Comparison of ENCODE assay signal across 27 cellular contexts in genomic region chr5:100423330-100423729, GRCh38.
DNase-seq lines count a peak whose midpoint lies in the region; ATAC-seq, FAIRE-seq and TF ChIP-seq lines count a peak whose summit lies in the region.
"Had no signal": no experiment of that assay in that cellular context is flagged by ENCODE, and none has a peak within 500 bp of the region (broad histone marks: within the 10 kb centered on the region; RNA-seq: fewer than 3 reads in every experiment).

No MANE protein-coding gene starts in this region.

- peak overlapping the region; percentile 49 for H3K27ac ChIP-seq in astrocyte (ENCODE audit: low read depth, low read length)
- H3K27ac ChIP-seq in adrenal gland: no peak overlapping the region
- H3K27ac ChIP-seq in naive thymus-derived CD4-positive, alpha-beta T cell (ENCODE audit: low read depth, low read length): no peak overlapping the region
- H3K27ac ChIP-seq in SJCRH30: no peak overlapping the region
- H3K27ac ChIP-seq: A549, HL-60, SK-N-MC had no signal

- H3K27me3 Mint-ChIP-seq in astrocyte (ENCODE audit: low read depth, unreplicated experiment) (no peaks in the 10 kb centered on the region), mesothelial cell of epicardium (ENCODE audit: low read depth) (no peaks in the 10 kb centered on the region)
- no peaks in the 10 kb centered on the region for H3K27me3 Mint-ChIP-seq in naive thymus-derived CD4-positive, alpha-beta T cell

- no peaks in the 10 kb centered on the region for H3K4me1 ChIP-seq in astrocyte (ENCODE audit: insufficient read depth, low read length)
- H3K4me1 ChIP-seq in adrenal gland (replicated peaks in 1 of 2): no peaks in the 10 kb centered on the region
- no peaks in the 10 kb centered on the region for H3K4me1 ChIP-seq in naive thymus-derived CD4-positive, alpha-beta T cell (ENCODE audit: control insufficient read depth in 2 of 2, insufficient read depth in 2 of 2, low read length in 2 of 2)
- no peaks in the 10 kb centered on the region for H3K4me1 ChIP-seq in SJCRH30
- H3K4me1 ChIP-seq: A549, HAP-1 had no signal

- H3K36me3 ChIP-seq in astrocyte (ENCODE audit: insufficient read depth, low read length) (no peaks in the 10 kb centered on the region), adrenal gland (replicated peaks in 1 of 2) (no peaks in the 10 kb centered on the region), SJCRH30 (no peaks in the 10 kb centered on the region)
- H3K36me3 ChIP-seq in naive thymus-derived CD4-positive, alpha-beta T cell (ENCODE audit: control insufficient read depth in 2 of 3, insufficient read depth in 3 of 3, low read length in 3 of 3): no peaks in the 10 kb centered on the region
- H3K36me3 ChIP-seq: HAP-1 had no signal

- peak overlapping the region; percentile 21 for H3K9ac ChIP-seq in astrocyte (ENCODE audit: low read length)

- in situ Hi-C loops in ACHN (cut with HindIII; ENCODE audit: low pct_ligation_motif_present, low pct_unique_long_range_greater_than_20kb, low sequenced_read_pairs): no loop called here

- no peak for TF ChIP-seq POLR2A in adrenal gland (IDR thresholded peaks at IDR 0.05)

- H3K36me3 Mint-ChIP-seq in astrocyte (ENCODE audit: low read depth, unreplicated experiment) (peaks cover 2% of the 10 kb centered on the region), mesothelial cell of epicardium (peaks cover 13% of the 10 kb centered on the region)
- H3K36me3 Mint-ChIP-seq in naive thymus-derived CD4-positive, alpha-beta T cell: peaks cover 0 to 14% (median 4%) of the 10 kb centered on the region in 5 donors

- no peaks in the 10 kb centered on the region for H3K4me1 Mint-ChIP-seq in astrocyte (ENCODE audit: low read depth, unreplicated experiment)
- H3K4me1 Mint-ChIP-seq in mesothelial cell of epicardium: peaks cover 17% of the 10 kb centered on the region
- H3K4me1 Mint-ChIP-seq in naive thymus-derived CD4-positive, alpha-beta T cell: no peaks in the 10 kb centered on the region
- H3K4me1 Mint-ChIP-seq: CD4-positive, alpha-beta memory T cell had no signal

- H3K4me2 ChIP-seq in astrocyte (ENCODE audit: low read length): no peak overlapping the region
- H3K4me2 ChIP-seq: A549 had no signal

- H3K9me3 ChIP-seq in astrocyte (ENCODE audit: insufficient read depth, low read depth, low read length): peaks cover 10% of the 10 kb centered on the region
- no peaks in the 10 kb centered on the region for H3K9me3 ChIP-seq in adrenal gland (replicated peaks in 1 of 3)
- H3K9me3 ChIP-seq in naive thymus-derived CD4-positive, alpha-beta T cell (ENCODE audit: control insufficient read depth in 2 of 3, low read length in 3 of 3): peaks cover 0 to 10% (median 0%) of the 10 kb centered on the region in 3 experiments
- no peaks in the 10 kb centered on the region for H3K9me3 ChIP-seq in SJCRH30 (replicated peaks)
- H3K9me3 ChIP-seq: A549, HAP-1 had no signal

- no peak for ATAC-seq in naive thymus-derived CD4-positive, alpha-beta T cell
- ATAC-seq: A549, HepG2 had no signal

- H3K79me2 ChIP-seq in astrocyte (ENCODE audit: insufficient read depth, low read length): no peaks in the 10 kb centered on the region

- CTCF ChIA-PET in naive thymus-derived CD4-positive, alpha-beta T cell (lab: Charles Lee): no interaction called here

- H3K27ac Mint-ChIP-seq in astrocyte (ENCODE audit: unreplicated experiment) (peak overlapping the region; percentile 78), mesothelial cell of epicardium (peak overlapping the region; percentile 75)
- H3K27ac Mint-ChIP-seq in naive thymus-derived CD4-positive, alpha-beta T cell: no peak overlapping the region

- no peak overlapping the region for H2AFZ ChIP-seq in astrocyte (ENCODE audit: low read depth, low read length)

- no peak for TF ChIP-seq CTCF in astrocyte (IDR thresholded peaks at IDR 0.05; ENCODE audit: insufficient read depth, low read depth, low read length)
- TF ChIP-seq CTCF in mesothelial cell of epicardium (IDR thresholded peaks at IDR 0.05; ENCODE audit: unreplicated experiment): no peak
- TF ChIP-seq CTCF in adrenal gland (IDR thresholded peaks at IDR 0.05): no peak

- peaks cover 7% of the 10 kb centered on the region for H3K9me3 Mint-ChIP-seq in astrocyte (ENCODE audit: unreplicated experiment)
- H3K9me3 Mint-ChIP-seq in mesothelial cell of epicardium: peaks cover 14% of the 10 kb centered on the region
- H3K9me3 Mint-ChIP-seq in naive thymus-derived CD4-positive, alpha-beta T cell: peaks cover 0 to 22% (median 7%) of the 10 kb centered on the region in 11 donors

- FAIRE-seq in astrocyte (lab: Jason Lieb, UNC): no peak
- FAIRE-seq: A549, G401.6, HepG2 had no signal

- H3K4me3 ChIP-seq in astrocyte (ENCODE audit: insufficient read depth, low read depth, low read length) (no peak overlapping the region), adrenal gland (no peak overlapping the region), SJCRH30 (no peak overlapping the region)
- no peak overlapping the region for H3K4me3 ChIP-seq in naive thymus-derived CD4-positive, alpha-beta T cell (ENCODE audit: low read length)
- H3K4me3 ChIP-seq: A549, HAP-1, SK-N-MC had no signal

- peak; percentile 15 for DNase-seq in HS-27A (ENCODE audit: low read depth)
- no peak for DNase-seq in astrocyte (ENCODE audit: low read depth)
- DNase-seq in mesothelial cell of epicardium (ENCODE audit: low spot score in 2 of 2, unreplicated experiment in 2 of 2): no peak
- DNase-seq in adrenal gland: no peak
- DNase-seq in ACHN: no peak
- no peak for DNase-seq in naive thymus-derived CD4-positive, alpha-beta T cell
- DNase-seq in SJCRH30: no peak
- DNase-seq: C1 segment of cervical spinal cord; CD4-positive, alpha-beta memory T cell; COR-L47; DMS53; GOT3; Karpas-422; NCI-H1092 treated with DMSO at 0.1 percent for 48 hours; NCI-H1436; NCI-H187; NCI-H2171 treated with DMSO at 0.1 percent for 48 hours; NCI-H524; NCI-H82; RPMI8226; SHP77 had no signal

- H3K27me3 ChIP-seq in astrocyte (ENCODE audit: insufficient read depth, low read length) (no peaks in the 10 kb centered on the region), adrenal gland (no peaks in the 10 kb centered on the region), SJCRH30 (no peaks in the 10 kb centered on the region)
- no peaks in the 10 kb centered on the region for H3K27me3 ChIP-seq in naive thymus-derived CD4-positive, alpha-beta T cell (ENCODE audit: control insufficient read depth in 2 of 2, insufficient read depth in 2 of 2, low read length in 2 of 2)

- intact Hi-C loops in adrenal gland (cut with DNase I): no loop called here
- intact Hi-C loops in naive thymus-derived CD4-positive, alpha-beta T cell (cut with micrococcal nuclease): no loop called here

- 69 to 82% (median 76%) methylated on average over 5 of the region's 5 CpGs for WGBS in adrenal gland, 4 donors

- POLR2A ChIA-PET in naive thymus-derived CD4-positive, alpha-beta T cell (lab: Charles Lee): no interaction called here

- peak overlapping the region; percentile 34 for H3K4me3 Mint-ChIP-seq in astrocyte (ENCODE audit: unreplicated experiment)
- no peak overlapping the region for H3K4me3 Mint-ChIP-seq in mesothelial cell of epicardium
- H3K4me3 Mint-ChIP-seq in naive thymus-derived CD4-positive, alpha-beta T cell: no peak overlapping the region
- H3K4me3 Mint-ChIP-seq: CD4-positive, alpha-beta memory T cell had no signal

- H4K20me1 ChIP-seq in astrocyte (ENCODE audit: insufficient read depth, low read length): no peaks in the 10 kb centered on the region

Comparison
In these comparisons a context has a peak if more than half of its experiments do, and no peak if none do; other contexts are left out.
1. H3K27ac Mint-ChIP-seq: peak in astrocyte (single experiment) and mesothelial cell of epicardium (single experiment); none in naive thymus-derived CD4-positive, alpha-beta T cell (0 of 9).